Comparison of ENCODE assay signal across 8 cellular contexts in genomic region chr1:44029911-44030605, GRCh38. TPM values are rescaled to one million over a fixed set of nuclear protein-coding genes. Genes with fewer than 3 reads are reported as not detected.
DNase-seq lines count a peak whose midpoint lies in the region; ATAC-seq and TF ChIP-seq lines count a peak whose summit lies in the region.

No MANE protein-coding gene starts in this region.

- H3K27ac Mint-ChIP-seq in CD4-positive, alpha-beta T cell: peak overlapping the region; percentile 82
- H3K27ac Mint-ChIP-seq in activated CD8-positive, alpha-beta T cell treated with anti-CD3 and anti-CD28 coated beads for 36 hours: peak overlapping the region; percentile 96
- peak overlapping the region; percentile 87 for H3K27ac Mint-ChIP-seq in memory B cell

- peak overlapping the region; percentile 93 for H3K4me3 Mint-ChIP-seq in CD4-positive, alpha-beta T cell
- H3K4me3 Mint-ChIP-seq in activated CD8-positive, alpha-beta T cell treated with anti-CD3 and anti-CD28 coated beads for 36 hours: peak overlapping the region; percentile 90
- peak overlapping the region; percentile 95 for H3K4me3 Mint-ChIP-seq in memory B cell

- H3K27me3 ChIP-seq in CD4-positive, alpha-beta T cell (ENCODE audit: control insufficient read depth, insufficient read depth, low read length): no peaks in the 10 kb centered on the region

- peak overlapping the region; percentile 48 for H3K27ac ChIP-seq in CD4-positive, alpha-beta T cell (ENCODE audit: low read depth, low read length)

- CTCF ChIA-PET in CD4-positive, alpha-beta T cell (lab: Charles Lee): interaction anchor here (1.7 kb wide), 2 partner anchors 24 to 95 kb away, joined by 4 to 5 read pairs; no protein-coding TSS in a partner anchor
- CTCF ChIA-PET in activated CD8-positive, alpha-beta T cell treated with anti-CD3 and anti-CD28 coated beads for 36 hours (lab: Charles Lee): interaction anchor here (1.2 to 4.4 kb wide), 2 partner anchors 18 to 24 kb away, joined by 4 to 25 read pairs; no protein-coding TSS in a partner anchor

- no peaks in the 10 kb centered on the region for H3K36me3 Mint-ChIP-seq in CD4-positive, alpha-beta T cell (ENCODE audit: low read depth)
- peaks cover 3% of the 10 kb centered on the region for H3K36me3 Mint-ChIP-seq in activated CD8-positive, alpha-beta T cell treated with anti-CD3 and anti-CD28 coated beads for 36 hours (ENCODE audit: low read depth)
- no peaks in the 10 kb centered on the region for H3K36me3 Mint-ChIP-seq in memory B cell

- POLR2A ChIA-PET in CD4-positive, alpha-beta T cell (lab: Charles Lee): interaction anchor here (0.6 to 1.6 kb wide), 5 partner anchors 10 to 55 kb away, joined by 3 to 10 read pairs (median 3); partner anchors contain the start of gene ATP6V0B
- POLR2A ChIA-PET in activated CD8-positive, alpha-beta T cell treated with anti-CD3 and anti-CD28 coated beads for 36 hours (lab: Charles Lee): interaction anchor here (1.1 to 2.6 kb wide), 6 partner anchors 18 to 83 kb away, joined by 3 to 11 read pairs (median 6); partner anchors contain the start of genes ATP6V0B and IPO13

- peak; percentile 79 for ATAC-seq in CD4-positive, alpha-beta T cell (ENCODE audit: poor library complexity)
- ATAC-seq in GM19395 (IDR thresholded peaks at IDR 0.05; ENCODE audit: unreplicated experiment) (peak; percentile 89), HG03521 (IDR thresholded peaks at IDR 0.05; ENCODE audit: unreplicated experiment) (peak; percentile 70), memory B cell (ENCODE audit: low read depth) (peak; percentile 84)
- peak; percentile 84 for ATAC-seq in activated CD8-positive, alpha-beta T cell treated with anti-CD3 and anti-CD28 coated beads for 36 hours

- peak; percentile 65 to 82 (median 76) for DNase-seq in CD4-positive, alpha-beta T cell
- DNase-seq in NCI-H82 treated with DMSO at 0.1 percent for 48 hours (lab: John Stamatoyannopoulos, UW; ENCODE audit: unreplicated experiment): peak; percentile 78
- peak; percentile 95 for DNase-seq in activated CD8-positive, alpha-beta T cell treated with anti-CD3 and anti-CD28 coated beads for 36 hours
- peak; percentile 70 for DNase-seq in effector CD8-positive, alpha-beta T cell (lab: John Stamatoyannopoulos, UW)
- DNase-seq in memory B cell (ENCODE audit: low spot score in 2 of 2): peak; percentile 84
- DNase-seq in stimulated activated CD4-positive, alpha-beta T cell treated with anti-CD3 and anti-CD28 coated beads, TNF-alpha, amount 100 ng/mL, for 48 hours (ENCODE audit: low read depth in 3 of 3): peak; percentile 73 to 92 (median 75)

- intact Hi-C loops in CD4-positive, alpha-beta T cell (cut with DNase I, micrococcal nuclease): loop anchor here (1.0 to 5.0 kb wide), 8 partner anchors 38 to 642 kb away; partner anchors contain the start of genes CCDC24 (in 2 of the 2), ARMH1 (in 1 of the 2), ATP6V0B (in 1 of the 2) and DMAP1 (in 1 of the 2)
- intact Hi-C loops in activated CD8-positive, alpha-beta T cell treated with anti-CD3 and anti-CD28 coated beads for 36 hours (cut with micrococcal nuclease): no loop called here

- H3K27me3 Mint-ChIP-seq in CD4-positive, alpha-beta T cell: no peaks in the 10 kb centered on the region
- no peaks in the 10 kb centered on the region for H3K27me3 Mint-ChIP-seq in activated CD8-positive, alpha-beta T cell treated with anti-CD3 and anti-CD28 coated beads for 36 hours
- H3K27me3 Mint-ChIP-seq in memory B cell: no peaks in the 10 kb centered on the region

- no peak for TF ChIP-seq CTCF in CD4-positive, alpha-beta T cell (IDR thresholded peaks at IDR 0.05)
- no peak for TF ChIP-seq CTCF in activated CD8-positive, alpha-beta T cell treated with anti-CD3 and anti-CD28 coated beads for 36 hours (IDR thresholded peaks at IDR 0.05)

- peaks cover 34% of the 10 kb centered on the region for H3K4me1 Mint-ChIP-seq in CD4-positive, alpha-beta T cell (ENCODE audit: low read depth)
- H3K4me1 Mint-ChIP-seq in activated CD8-positive, alpha-beta T cell treated with anti-CD3 and anti-CD28 coated beads for 36 hours (ENCODE audit: low read depth): peaks cover 25% of the 10 kb centered on the region
- peaks cover 25% of the 10 kb centered on the region for H3K4me1 Mint-ChIP-seq in memory B cell

- H3K9me3 Mint-ChIP-seq in CD4-positive, alpha-beta T cell: no peaks in the 10 kb centered on the region
- H3K9me3 Mint-ChIP-seq in activated CD8-positive, alpha-beta T cell treated with anti-CD3 and anti-CD28 coated beads for 36 hours: no peaks in the 10 kb centered on the region
- no peaks in the 10 kb centered on the region for H3K9me3 Mint-ChIP-seq in memory B cell

- H3K9me3 ChIP-seq in CD4-positive, alpha-beta T cell (ENCODE audit: control insufficient read depth, low read length): no peaks in the 10 kb centered on the region

RNA-seq across cellular contexts. Expression of gene SLC6A9, which starts 1.2 kb away (rescaled TPM):
- under 1 TPM in 1 of 2 experiments, not detected in 1; 0.17 TPM for total RNA-seq in CD4-positive, alpha-beta T cell
- 1 to 10 TPM; 6.5 to 7.4 TPM for total RNA-seq in activated CD8-positive, alpha-beta T cell treated with anti-CD3 and anti-CD28 coated beads for 36 hours

RNA-seq across cellular contexts. Expression of gene CCDC24, which starts 38.7 kb away (rescaled TPM):
- total RNA-seq in CD4-positive, alpha-beta T cell: 1 to 10 TPM in 1 of 2 experiments, under 1 TPM in 1; 0.98 to 1.4 TPM
- 1 to 10 TPM; 1.4 to 1.8 TPM for total RNA-seq in activated CD8-positive, alpha-beta T cell treated with anti-CD3 and anti-CD28 coated beads for 36 hours

RNA-seq across cellular contexts. Expression of gene B4GALT2, which starts 51.0 kb away (rescaled TPM):
- under 1 TPM; 0.22 to 0.34 TPM for total RNA-seq in CD4-positive, alpha-beta T cell
- 10 to 100 TPM; 35.4 to 35.5 TPM for total RNA-seq in activated CD8-positive, alpha-beta T cell treated with anti-CD3 and anti-CD28 coated beads for 36 hours

RNA-seq across cellular contexts. Expression of gene ATP6V0B, which starts 55.3 kb away (rescaled TPM):
- total RNA-seq in CD4-positive, alpha-beta T cell: 10 to 100 TPM; 42.9 to 47.0 TPM
- 10 to 100 TPM; 67.6 to 75.5 TPM for total RNA-seq in activated CD8-positive, alpha-beta T cell treated with anti-CD3 and anti-CD28 coated beads for 36 hours

Comparison
In these comparisons a context has a peak if more than half of its experiments do, and no peak if none do; other contexts are left out.
1. Peak in every context shown above with its lines: DNase-seq, ATAC-seq and H3K27ac ChIP-seq.
2. RNA of gene SLC6A9, which starts 1.2 kb away (total RNA-seq): 6.5 to 7.4 TPM in activated CD8-positive, alpha-beta T cell treated with anti-CD3 and anti-CD28 coated beads for 36 hours; 0.17 TPM in CD4-positive, alpha-beta T cell; every median in the first group is over 4 times any median in the second.
3. RNA of gene B4GALT2, which starts 51.0 kb away (total RNA-seq): 35.4 to 35.5 TPM in activated CD8-positive, alpha-beta T cell treated with anti-CD3 and anti-CD28 coated beads for 36 hours; 0.22 to 0.34 TPM in CD4-positive, alpha-beta T cell; every median in the first group is over 10 times any median in the second.